ENCODE assay signal across 9 cellular contexts in genomic region chr20:57618091-57618765, GRCh38. TPM values are rescaled to one million over a fixed set of nuclear protein-coding genes. Genes with fewer than 3 reads are reported as not detected.
DNase-seq lines count a peak whose midpoint lies in the region; ATAC-seq and TF ChIP-seq lines count a peak whose summit lies in the region.
"Had no signal": no experiment of that assay in that cellular context is flagged by ENCODE, and none has a peak within 500 bp of the region (broad histone marks: within the 10 kb centered on the region; RNA-seq: fewer than 3 reads in every experiment).

No MANE protein-coding gene starts in this region.

- TF ChIP-seq CTCF in CD4-positive, alpha-beta T cell (IDR thresholded peaks at IDR 0.05) = no peak
- no peak for TF ChIP-seq CTCF in HEK293 (tag by site-specific recombination; IDR thresholded peaks at IDR 0.05)
- TF ChIP-seq CTCF in activated CD8-positive, alpha-beta T cell treated with anti-CD3 and anti-CD28 coated beads for 36 hours (IDR thresholded peaks at IDR 0.05) = no peak
- TF ChIP-seq CTCF in left ventricle myocardium inferior (IDR thresholded peaks at IDR 0.05; ENCODE audit: borderline replicate concordance) = no peak

- intact Hi-C loops in CD4-positive, alpha-beta T cell (cut with DNase I, micrococcal nuclease) = loop anchor here in 1 of 2 experiments (5.0 kb wide), 1 partner anchor 34 kb away; no protein-coding TSS in a partner anchor
- intact Hi-C loops in activated CD8-positive, alpha-beta T cell treated with anti-CD3 and anti-CD28 coated beads for 36 hours (cut with micrococcal nuclease) = loop anchor here (2.0 kb wide), 1 partner anchor 219 kb away; no protein-coding TSS in a partner anchor
- intact Hi-C loops in left ventricle myocardium inferior (cut with micrococcal nuclease) = no loop called here

- no peaks in the 10 kb centered on the region for H3K9me3 ChIP-seq in CD4-positive, alpha-beta T cell (ENCODE audit: control insufficient read depth, low read length)
- H3K9me3 ChIP-seq in HEK293 (ENCODE audit: control insufficient read depth, insufficient read depth, low read depth, low read length) (no peaks in the 10 kb centered on the region), left ventricle myocardium inferior (replicated peaks) (no peaks in the 10 kb centered on the region)

- no peaks in the 10 kb centered on the region for H3K9me3 Mint-ChIP-seq in CD4-positive, alpha-beta T cell
- H3K9me3 Mint-ChIP-seq in activated CD8-positive, alpha-beta T cell treated with anti-CD3 and anti-CD28 coated beads for 36 hours = no peaks in the 10 kb centered on the region

- H3K4me3 Mint-ChIP-seq in CD4-positive, alpha-beta T cell = peak overlapping the region; percentile 76
- peak overlapping the region; percentile 66 for H3K4me3 Mint-ChIP-seq in activated CD8-positive, alpha-beta T cell treated with anti-CD3 and anti-CD28 coated beads for 36 hours

- no peak for ATAC-seq in CD4-positive, alpha-beta T cell (ENCODE audit: poor library complexity)
- peak; percentile 6 for ATAC-seq in activated CD8-positive, alpha-beta T cell treated with anti-CD3 and anti-CD28 coated beads for 36 hours
- ATAC-seq in left lobe of liver (no peak), GM19328 (IDR thresholded peaks at IDR 0.05; ENCODE audit: unreplicated experiment) (no peak), HG03095 (IDR thresholded peaks at IDR 0.05; ENCODE audit: unreplicated experiment) (no peak)

- no peaks in the 10 kb centered on the region for H3K36me3 ChIP-seq in HEK293 (ENCODE audit: control insufficient read depth in 2 of 2, insufficient read depth in 1 of 2, low read length in 2 of 2)
- H3K36me3 ChIP-seq in left ventricle myocardium inferior = no peaks in the 10 kb centered on the region

- H3K4me3 ChIP-seq in HEK293 (ENCODE audit: low read depth, low read length) (no peak overlapping the region), left ventricle myocardium inferior (no peak overlapping the region)

- H3K4me1 ChIP-seq in HEK293 (ENCODE audit: control insufficient read depth, insufficient read depth, low read length) = peaks cover 3% of the 10 kb centered on the region; the same call in 1 of the 2 replicates
- H3K4me1 ChIP-seq in left ventricle myocardium inferior = peaks cover 10% of the 10 kb centered on the region

- peak in 2 of 10 experiments; percentile 29 to 35 for DNase-seq in CD4-positive, alpha-beta T cell
- DNase-seq in activated CD8-positive, alpha-beta T cell treated with anti-CD3 and anti-CD28 coated beads for 36 hours = peak; percentile 72
- DNase-seq in left lobe of liver (ENCODE audit: low spot score) (peak; percentile 43), left ventricle myocardium inferior (no peak), AML-193 (lab: John Stamatoyannopoulos, UW) (no peak)

- H3K36me3 Mint-ChIP-seq in CD4-positive, alpha-beta T cell (ENCODE audit: low read depth) = peaks cover 42% of the 10 kb centered on the region
- no peaks in the 10 kb centered on the region for H3K36me3 Mint-ChIP-seq in activated CD8-positive, alpha-beta T cell treated with anti-CD3 and anti-CD28 coated beads for 36 hours (ENCODE audit: low read depth)

- H3K27me3 Mint-ChIP-seq in CD4-positive, alpha-beta T cell = no peaks in the 10 kb centered on the region
- no peaks in the 10 kb centered on the region for H3K27me3 Mint-ChIP-seq in activated CD8-positive, alpha-beta T cell treated with anti-CD3 and anti-CD28 coated beads for 36 hours

- H3K27me3 ChIP-seq in CD4-positive, alpha-beta T cell (ENCODE audit: control insufficient read depth, insufficient read depth, low read length) = no peaks in the 10 kb centered on the region
- peaks cover 69% of the 10 kb centered on the region for H3K27me3 ChIP-seq in left ventricle myocardium inferior (ENCODE audit: low read depth)

- POLR2A ChIA-PET in CD4-positive, alpha-beta T cell (lab: Charles Lee) = interaction anchor here (1.0 to 3.4 kb wide), 9 partner anchors 10 to 220 kb away, joined by 3 to 139 read pairs (median 7); partner anchors contain the start of gene PMEPA1
- POLR2A ChIA-PET in HEK293 (lab: Yijun Ruan, JAX) = no interaction called here
- POLR2A ChIA-PET in activated CD8-positive, alpha-beta T cell treated with anti-CD3 and anti-CD28 coated beads for 36 hours (lab: Charles Lee) = interaction anchor here (0.8 to 3.7 kb wide), 3 partner anchors 11 to 228 kb away, joined by 3 to 57 read pairs (median 5); no protein-coding TSS in a partner anchor

- H3K27ac ChIP-seq in CD4-positive, alpha-beta T cell (ENCODE audit: low read depth, low read length) = peak overlapping the region; percentile 78
- H3K27ac ChIP-seq in HEK293 (ENCODE audit: extremely low read depth, low read depth, low read length) (no peak overlapping the region), left ventricle myocardium inferior (replicated peaks) (no peak overlapping the region)
- H3K27ac ChIP-seq: VCaP had no signal

- peak overlapping the region; percentile 94 for H3K27ac Mint-ChIP-seq in CD4-positive, alpha-beta T cell
- H3K27ac Mint-ChIP-seq in activated CD8-positive, alpha-beta T cell treated with anti-CD3 and anti-CD28 coated beads for 36 hours = peak overlapping the region; percentile 84

- CTCF ChIA-PET in CD4-positive, alpha-beta T cell (lab: Charles Lee) = interaction anchor here (1.3 to 3.1 kb wide), 3 partner anchors 12 to 36 kb away, joined by 6 to 12 read pairs (median 9); no protein-coding TSS in a partner anchor
- CTCF ChIA-PET in HEK293 (lab: Yijun Ruan, JAX) = interaction anchor here (0.6 to 1.4 kb wide), 3 partner anchors 19 to 469 kb away, joined by 3 to 5 read pairs (median 4); no protein-coding TSS in a partner anchor
- CTCF ChIA-PET in activated CD8-positive, alpha-beta T cell treated with anti-CD3 and anti-CD28 coated beads for 36 hours (lab: Charles Lee) = interaction anchor here (0.7 to 3.1 kb wide), 9 partner anchors 11 to 617 kb away, joined by 3 to 23 read pairs (median 4); no protein-coding TSS in a partner anchor

- H3K4me1 Mint-ChIP-seq in CD4-positive, alpha-beta T cell (ENCODE audit: low read depth) = peaks cover 64% of the 10 kb centered on the region
- H3K4me1 Mint-ChIP-seq in activated CD8-positive, alpha-beta T cell treated with anti-CD3 and anti-CD28 coated beads for 36 hours (ENCODE audit: low read depth) = peaks cover 58% of the 10 kb centered on the region

TF ChIP-seq in HEK293, 187 proteins besides CTCF, POLR2A, EP300 and RAD21:
- no peak for TF ChIP-seq ZNF544 (tag by site-specific recombination; IDR thresholded peaks at IDR 0.05)
- TF ChIP-seq BCL6B (tag by site-specific recombination; IDR thresholded peaks at IDR 0.05) = peak; percentile 21; the same call in 1 of the 2 replicates
TF ChIP-seq in HEK293: peak in this region for 1.

RNA-seq across cellular contexts. Expression of gene ZBP1, which starts 2.0 kb away (rescaled TPM):
- 10 to 100 TPM; 39.0 to 40.1 TPM for total RNA-seq in CD4-positive, alpha-beta T cell
- under 1 TPM; 0.11 to 0.56 TPM for total RNA-seq in activated CD8-positive, alpha-beta T cell treated with anti-CD3 and anti-CD28 coated beads for 36 hours
- total RNA-seq in left lobe of liver (0.08 TPM), left ventricle myocardium inferior (not detected)

RNA-seq across cellular contexts. Expression of gene PCK1, which starts 57.3 kb away (rescaled TPM):
- not detected for total RNA-seq in CD4-positive, alpha-beta T cell
- total RNA-seq in activated CD8-positive, alpha-beta T cell treated with anti-CD3 and anti-CD28 coated beads for 36 hours = not detected
- total RNA-seq in left lobe of liver (1,004 TPM), left ventricle myocardium inferior (0.25 TPM)

Comparison
In these comparisons a context has a peak if more than half of its experiments do, and no peak if none do; other contexts are left out.
1. DNase-seq: peak in activated CD8-positive, alpha-beta T cell treated with anti-CD3 and anti-CD28 coated beads for 36 hours (single experiment) and left lobe of liver (single experiment); none in left ventricle myocardium inferior (single experiment) and AML-193 (0 of 2).
2. RNA of gene ZBP1, which starts 2.0 kb away (total RNA-seq): 39.0 to 40.1 TPM in CD4-positive, alpha-beta T cell; 0.11 to 0.56 TPM in activated CD8-positive, alpha-beta T cell treated with anti-CD3 and anti-CD28 coated beads for 36 hours, 0.08 TPM in left lobe of liver (single experiment) and not detected in left ventricle myocardium inferior (single experiment); every median in the first group is over 10 times any median in the second.
3. RNA of gene PCK1, which starts 57.3 kb away (total RNA-seq): 1,004 TPM in left lobe of liver (single experiment); 0.25 TPM in left ventricle myocardium inferior (single experiment), not detected in CD4-positive, alpha-beta T cell and not detected in activated CD8-positive, alpha-beta T cell treated with anti-CD3 and anti-CD28 coated beads for 36 hours; every median in the first group is over 100 times any median in the second.